In genomic region chr1:3066826-3067225, GRCh38 we compare ENCODE assay signal across 1 cellular context.
A peak's percentile ranks its signal among the peaks of the same experiment; 100 is the strongest.
TF ChIP-seq lines count a peak whose summit lies in the region.

No MANE protein-coding gene starts in this region.

TF ChIP-seq in HepG2, 621 proteins besides CTCF, POLR2A, EP300 and RAD21:
- TF ChIP-seq HMGXB4 (CRISPR knock-in tag; IDR thresholded peaks at IDR 0.05; ENCODE audit: borderline replicate concordance in 1 of 2, low read depth in 1 of 2): 0 out of 4 replicates have a peak, but pooled peaks of 1 of the 2 experiments have one; percentile 1
- no peak for TF ChIP-seq ZNF720 (CRISPR knock-in tag; IDR thresholded peaks at IDR 0.05)
